Comparison of ENCODE assay signal across 9 cellular contexts in the genomic region with DNA sequence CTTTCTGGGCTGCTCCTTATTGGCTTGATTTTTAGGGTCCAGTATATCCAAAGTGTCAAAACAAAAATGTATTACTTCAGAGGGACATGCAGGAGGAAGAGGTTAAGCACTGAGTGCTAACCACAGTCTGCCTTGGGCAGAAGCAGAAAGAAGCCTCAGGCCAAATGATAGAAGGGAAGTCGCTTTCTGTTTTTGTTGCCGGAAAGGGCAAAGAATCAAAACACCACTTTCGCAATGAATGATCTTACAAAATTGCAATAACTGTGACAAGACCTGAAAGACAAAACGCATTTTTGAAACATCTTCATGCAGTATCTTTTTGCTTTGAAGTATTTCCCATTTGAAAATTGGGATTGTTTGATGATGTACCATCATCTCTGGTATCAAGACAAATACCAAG.
A peak's percentile ranks its signal among the peaks of the same experiment; 100 is the strongest.
DNase-seq lines count a peak whose midpoint lies in the region; ATAC-seq lines count a peak whose summit lies in the region.
"Had no signal": no experiment of that assay in that cellular context is flagged by ENCODE, and none has a peak within 500 bp of the region (broad histone marks: within the 10 kb centered on the region; RNA-seq: fewer than 3 reads in every experiment).

No MANE protein-coding gene starts in this region.

- peak; percentile 83 to 84 for ATAC-seq in activated CD4-positive, CD25-positive, alpha-beta regulatory T cell treated with anti-CD3 and anti-CD28 coated beads, Interleukin-2, amount 50 U/mL, for 24 hours
- peak; percentile 70 for ATAC-seq in HG02623 (IDR thresholded peaks at IDR 0.05; ENCODE audit: unreplicated experiment)
- ATAC-seq: A549 had no signal

- no peaks in the 10 kb centered on the region for H3K9me3 Mint-ChIP-seq in immature natural killer cell

- H3K27me3 Mint-ChIP-seq in immature natural killer cell (ENCODE audit: low read depth in 3 of 3) = peaks cover 2 to 6% (median 3%) of the 10 kb centered on the region in 3 donors

- peaks cover 77 to 90% of the 10 kb centered on the region in 2 donors for H3K4me1 Mint-ChIP-seq in immature natural killer cell

- peak overlapping the region; percentile 73 to 83 (median 78) for H3K4me3 Mint-ChIP-seq in immature natural killer cell

- peaks cover 0 to 6% (median 0%) of the 10 kb centered on the region in 3 donors for H3K36me3 Mint-ChIP-seq in immature natural killer cell

- peak overlapping the region; percentile 87 to 98 (median 94) for H3K27ac Mint-ChIP-seq in immature natural killer cell

- DNase-seq in activated CD4-positive, CD25-positive, alpha-beta regulatory T cell treated with anti-CD3 and anti-CD28 coated beads, Interleukin-2, amount 50 U/mL, for 72 hours = no peak
- DNase-seq in NOMO-1 (lab: John Stamatoyannopoulos, UW; ENCODE audit: unreplicated experiment in 2 of 2) (peak; percentile 89 to 95), immature natural killer cell (peak; percentile 66 to 69 (median 69)), kidney glomerular epithelial cell (lab: John Stamatoyannopoulos, UW) (no peak), NCI-H82 treated with DMSO at 0.1 percent for 48 hours (lab: John Stamatoyannopoulos, UW; ENCODE audit: unreplicated experiment) (no peak)
- DNase-seq in activated CD8-positive, alpha-beta memory T cell treated with anti-CD3 and anti-CD28 coated beads, Interleukin-2, amount 50 U/mL, for 4 hours = no peak

Comparison
In these comparisons a context has a peak if more than half of its experiments do, and no peak if none do; other contexts are left out.
1. DNase-seq: peak in NOMO-1 (2 of 2) and immature natural killer cell (3 of 3); none in activated CD4-positive, CD25-positive, alpha-beta regulatory T cell treated with anti-CD3 and anti-CD28 coated beads, Interleukin-2, amount 50 U/mL, for 72 hours (single experiment), kidney glomerular epithelial cell (single experiment), activated CD8-positive, alpha-beta memory T cell treated with anti-CD3 and anti-CD28 coated beads, Interleukin-2, amount 50 U/mL, for 4 hours (single experiment) and NCI-H82 treated with DMSO at 0.1 percent for 48 hours (single experiment).